In the genomic region with DNA sequence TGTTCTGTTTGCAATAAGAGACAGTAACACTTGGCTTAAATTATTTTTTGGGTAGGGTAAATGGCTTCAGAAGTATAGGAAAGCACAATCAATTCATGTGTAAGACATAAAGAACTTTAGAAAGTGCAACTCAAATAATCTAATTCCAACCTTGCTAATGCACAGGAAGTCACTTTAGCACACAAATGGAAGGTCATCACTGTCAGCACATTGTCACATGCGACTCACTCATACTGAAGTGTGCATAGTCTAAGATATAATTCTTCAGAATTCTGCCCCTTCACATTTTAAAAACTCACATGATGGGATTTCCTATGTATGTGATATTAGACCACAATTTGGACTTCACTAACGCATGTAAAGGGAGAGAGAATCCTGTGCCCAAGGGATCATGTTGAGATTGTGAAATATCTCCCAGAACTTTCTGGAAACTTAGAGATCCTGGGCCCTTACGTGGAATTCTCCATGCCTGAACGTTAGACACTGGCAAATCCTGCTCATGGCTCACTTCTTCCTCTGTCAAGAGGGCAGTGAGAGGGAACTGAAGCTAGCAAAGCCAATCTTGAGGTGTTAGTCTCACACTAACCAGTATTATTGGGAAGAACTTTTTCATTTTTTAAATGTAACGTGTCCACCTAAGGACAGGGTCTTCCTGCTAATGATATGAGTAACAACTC, we compare ENCODE assay signal across 9 cellular contexts.
DNase-seq lines count a peak whose midpoint lies in the region; ATAC-seq and TF ChIP-seq lines count a peak whose summit lies in the region.
"Had no signal": no experiment of that assay in that cellular context is flagged by ENCODE, and none has a peak within 500 bp of the region (broad histone marks: within the 10 kb centered on the region; RNA-seq: fewer than 3 reads in every experiment).

No MANE protein-coding gene starts in this region.

- TF ChIP-seq POLR2A in tibial nerve (IDR thresholded peaks at IDR 0.05): no peak

- WGBS in tibial nerve, 2 donors: 77 to 84% methylated on average over 5 of the region's 5 CpGs

- no peak for TF ChIP-seq CTCF in tibial nerve (IDR thresholded peaks at IDR 0.05)

- H3K4me1 Mint-ChIP-seq in T-helper 2 cell treated with Interferon-gamma antibody and Interleukin-4, amounts not matched to agents 5 μg/mL and 100 μg/mL, for 36 hours (ENCODE audit: low read depth): peaks cover 48% of the 10 kb centered on the region
- H3K4me1 Mint-ChIP-seq in stimulated activated naive CD8-positive, alpha-beta T cell treated with anti-CD3 and anti-CD28 coated beads, Interleukin-15, amount 100 ng/mL, for 72 hours: peaks cover 52% of the 10 kb centered on the region

- peaks cover 0 to 4% (median 0%) of the 10 kb centered on the region in 4 donors for H3K4me1 ChIP-seq in tibial nerve

- H3K4me3 ChIP-seq in tibial nerve: no peak overlapping the region

- intact Hi-C loops in head of caudate nucleus (cut with DNase I): no loop called here

- no peaks in the 10 kb centered on the region for H3K27me3 ChIP-seq in tibial nerve

- ATAC-seq in HG02885 (IDR thresholded peaks at IDR 0.05; ENCODE audit: poor library complexity, unreplicated experiment) (peak; percentile 29), left lobe of liver (no peak)
- peak; percentile 13 for ATAC-seq in stimulated activated naive CD8-positive, alpha-beta T cell treated with anti-CD3 and anti-CD28 coated beads, Interleukin-15, amount 100 ng/mL, for 72 hours

- no peak for TF ChIP-seq EP300 in tibial nerve (IDR thresholded peaks at IDR 0.05)

- no peaks in the 10 kb centered on the region for H3K36me3 ChIP-seq in tibial nerve

- no peaks in the 10 kb centered on the region for H3K9me3 ChIP-seq in tibial nerve

- H3K36me3 Mint-ChIP-seq in T-helper 2 cell treated with Interferon-gamma antibody and Interleukin-4, amounts not matched to agents 5 μg/mL and 100 μg/mL, for 36 hours (ENCODE audit: low read depth): peaks cover 17% of the 10 kb centered on the region

- no peaks in the 10 kb centered on the region for H3K27me3 Mint-ChIP-seq in T-helper 2 cell treated with Interferon-gamma antibody and Interleukin-4, amounts not matched to agents 5 μg/mL and 100 μg/mL, for 36 hours (ENCODE audit: low read depth)
- no peaks in the 10 kb centered on the region for H3K27me3 Mint-ChIP-seq in stimulated activated naive CD8-positive, alpha-beta T cell treated with anti-CD3 and anti-CD28 coated beads, Interleukin-15, amount 100 ng/mL, for 72 hours

- H3K27ac ChIP-seq in tibial nerve: no peak overlapping the region
- H3K27ac ChIP-seq: KMS-11 had no signal

- peak overlapping the region; percentile 86 for H3K27ac Mint-ChIP-seq in T-helper 2 cell treated with Interferon-gamma antibody and Interleukin-4, amounts not matched to agents 5 μg/mL and 100 μg/mL, for 36 hours
- peak overlapping the region; percentile 89 to 92 for H3K27ac Mint-ChIP-seq in stimulated activated naive CD8-positive, alpha-beta T cell treated with anti-CD3 and anti-CD28 coated beads, Interleukin-15, amount 100 ng/mL, for 72 hours

- peaks cover 13% of the 10 kb centered on the region for H3K9me3 Mint-ChIP-seq in T-helper 2 cell treated with Interferon-gamma antibody and Interleukin-4, amounts not matched to agents 5 μg/mL and 100 μg/mL, for 36 hours
- peaks cover 0 to 7% of the 10 kb centered on the region in 2 donors for H3K9me3 Mint-ChIP-seq in stimulated activated naive CD8-positive, alpha-beta T cell treated with anti-CD3 and anti-CD28 coated beads, Interleukin-15, amount 100 ng/mL, for 72 hours

- peak overlapping the region; percentile 62 for H3K4me3 Mint-ChIP-seq in T-helper 2 cell treated with Interferon-gamma antibody and Interleukin-4, amounts not matched to agents 5 μg/mL and 100 μg/mL, for 36 hours
- H3K4me3 Mint-ChIP-seq in stimulated activated naive CD8-positive, alpha-beta T cell treated with anti-CD3 and anti-CD28 coated beads, Interleukin-15, amount 100 ng/mL, for 72 hours: peak overlapping the region; percentile 50 to 59

- DNase-seq in stimulated activated CD4-positive, alpha-beta T cell treated with anti-CD3 and anti-CD28 coated beads, Interleukin-15, amount 100 ng/mL, for 24 hours: peak; percentile 19
- no peak for DNase-seq in stimulated activated CD4-positive, alpha-beta T cell treated with anti-CD3 and anti-CD28 coated beads, Interleukin-4, amount 100 ng/mL, for 24 hours
- no peak for DNase-seq in T-helper 2 cell treated with Interferon-gamma antibody and Interleukin-4, amounts not matched to agents 5 μg/mL and 100 μg/mL, for 36 hours (ENCODE audit: low spot score)
- peak in 1 of 2 donors; percentile 9 for DNase-seq in stimulated activated naive CD8-positive, alpha-beta T cell treated with anti-CD3 and anti-CD28 coated beads, Interleukin-15, amount 100 ng/mL, for 72 hours
- DNase-seq in head of caudate nucleus (no peak), tibial nerve (ENCODE audit: low spot score in 2 of 2) (no peak), left lobe of liver (ENCODE audit: low spot score) (no peak)
